Comparison of ENCODE assay signal across 9 cellular contexts in the genomic region with DNA sequence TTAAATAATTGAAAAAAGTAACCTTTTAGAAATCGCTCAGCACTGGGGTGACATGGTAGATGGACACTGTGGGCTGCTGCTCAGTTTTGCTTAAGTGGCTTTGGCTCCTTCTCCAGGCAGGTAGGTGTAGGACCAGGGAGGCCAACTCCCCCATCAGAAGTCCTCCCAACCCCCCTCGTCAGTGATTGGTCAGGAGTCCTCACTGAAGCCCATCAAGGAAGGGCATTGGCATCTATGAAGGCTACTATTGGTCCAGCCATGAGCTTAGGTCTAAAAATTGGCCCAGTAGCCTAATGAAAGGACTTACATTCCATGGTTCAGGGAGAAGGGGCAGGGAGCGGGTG. TPM values are rescaled to one million over a fixed set of nuclear protein-coding genes. Genes with fewer than 3 reads are reported as not detected.
A peak's percentile ranks its signal among the peaks of the same experiment; 100 is the strongest.
DNase-seq lines count a peak whose midpoint lies in the region; ATAC-seq, FAIRE-seq and TF ChIP-seq lines count a peak whose summit lies in the region.
"Had no signal": no experiment of that assay in that cellular context is flagged by ENCODE, and none has a peak within 500 bp of the region (broad histone marks: within the 10 kb centered on the region; RNA-seq: fewer than 3 reads in every experiment).

No MANE protein-coding gene starts in this region.

- peak overlapping the region in 4 of 5 donors; percentile 36 to 85 (median 66) for H3K27ac ChIP-seq in adrenal gland
- H3K27ac ChIP-seq in small intestine (ENCODE audit: low read depth in 1 of 2, low read length in 1 of 2), result peak overlapping the region; percentile 92

- H3K4me3 ChIP-seq in adrenal gland (no peak overlapping the region), small intestine (ENCODE audit: low read depth in 1 of 2, low read length in 2 of 2) (no peak overlapping the region)

- intact Hi-C loops in adrenal gland (cut with DNase I), result no loop called here

- TF ChIP-seq CTCF in adrenal gland (IDR thresholded peaks at IDR 0.05), result no peak

- 75 to 88% (median 80%) methylated on average over 3 of the region's 3 CpGs for WGBS in adrenal gland, 4 donors
- WGBS in small intestine, 3 donors, result 65 to 80% (median 70%) methylated on average over 3 of the region's 3 CpGs

- TF ChIP-seq POLR2A in adrenal gland (IDR thresholded peaks at IDR 0.05), result no peak

- H3K4me1 ChIP-seq in adrenal gland (replicated peaks in 1 of 2), result peaks cover 8 to 34% of the 10 kb centered on the region in 2 donors
- H3K4me1 ChIP-seq in small intestine (ENCODE audit: control insufficient read depth in 2 of 2, insufficient read depth in 1 of 2, low read depth in 1 of 2, low read length in 1 of 2), result peaks cover 0 to 4% of the 10 kb centered on the region in 2 donors

- ATAC-seq in GM19328 (IDR thresholded peaks at IDR 0.05; ENCODE audit: unreplicated experiment), result peak; percentile 22
- peak; percentile 27 for ATAC-seq in HG03025 (IDR thresholded peaks at IDR 0.05; ENCODE audit: low FRiP score, unreplicated experiment)

- FAIRE-seq in small intestine (lab: Jason Lieb, UNC), result no peak

- H3K27me3 ChIP-seq in adrenal gland (no peaks in the 10 kb centered on the region), small intestine (ENCODE audit: control insufficient read depth in 2 of 2, insufficient read depth in 2 of 2, low read length in 2 of 2) (no peaks in the 10 kb centered on the region)

- H3K9me3 ChIP-seq in adrenal gland (replicated peaks in 1 of 3) (no peaks in the 10 kb centered on the region), small intestine (ENCODE audit: control insufficient read depth, low read depth) (no peaks in the 10 kb centered on the region)

- H3K36me3 ChIP-seq in adrenal gland (replicated peaks in 1 of 2), result peaks cover 0 to 37% of the 10 kb centered on the region in 2 donors
- H3K36me3 ChIP-seq in small intestine (ENCODE audit: control insufficient read depth in 2 of 2, insufficient read depth in 2 of 2, low read length in 2 of 2), result peaks cover 0 to 2% of the 10 kb centered on the region in 2 donors

- DNase-seq in adrenal gland (peak in 1 of 7 donors; percentile 22), small intestine (no peak), HuH-7.5 (ENCODE audit: low spot score) (no peak), COLO829 (ENCODE audit: low spot score) (no peak), putamen (ENCODE audit: low spot score) (no peak)
- DNase-seq in stimulated activated naive CD4-positive, alpha-beta T cell (lab: John Stamatoyannopoulos, UW), result no peak
- DNase-seq: cortex of kidney had no signal

RNA-seq across cellular contexts. Expression of gene ST3GAL5, which starts 34.7 kb away (rescaled TPM):
- 100 to 1,000 TPM in 4 of 8 donors, 10 to 100 TPM in 4; 61.2 to 172 (median 111) TPM for total RNA-seq in adrenal gland
- 10 to 100 TPM; 79.2 to 96.4 (median 79.7) TPM for polyA plus RNA-seq in adrenal gland
- polyA plus RNA-seq in small intestine, result 1 to 10 TPM; 1.6 to 5.2 (median 2.0) TPM

Comparison
In these comparisons a context has a peak if more than half of its experiments do, and no peak if none do; other contexts are left out.
1. RNA of gene ST3GAL5, which starts 34.7 kb away (polyA plus RNA-seq): 79.2 to 96.4 TPM in adrenal gland; 1.6 to 5.2 TPM in small intestine; every median in the first group is over 10 times any median in the second.